13 cellular contexts compared by ENCODE assay signal in genomic region chr9:69820955-69821788, GRCh38. TPM values are rescaled to one million over a fixed set of nuclear protein-coding genes. Genes with fewer than 3 reads are reported as not detected.
DNase-seq lines count a peak whose midpoint lies in the region; ATAC-seq lines count a peak whose summit lies in the region.
"Had no signal": no experiment of that assay in that cellular context is flagged by ENCODE, and none has a peak within 500 bp of the region (broad histone marks: within the 10 kb centered on the region; RNA-seq: fewer than 3 reads in every experiment).

No MANE protein-coding gene starts in this region.

- H3K36me3 Mint-ChIP-seq in activated T-cell treated with anti-CD3 and anti-CD28 coated beads, Interleukin-2, amount 50 U/mL, for 24 hours (ENCODE audit: low read depth), result no peaks in the 10 kb centered on the region
- H3K36me3 Mint-ChIP-seq in activated naive CD8-positive, alpha-beta T cell treated with anti-CD3 and anti-CD28 coated beads, Interleukin-2, amount 10 ng/mL, durations not matched to agents 7 days and 5 days, result peaks cover 12% of the 10 kb centered on the region
- peaks cover 6% of the 10 kb centered on the region for H3K36me3 Mint-ChIP-seq in stimulated activated effector memory CD8-positive, alpha-beta T cell treated with anti-CD3 and anti-CD28 coated beads, Interleukin-12 subunit alpha, Interleukin-12 subunit beta, amount 100 ng/mL, for 72 hours
- H3K36me3 Mint-ChIP-seq: stimulated activated memory B cell treated with anti-CD40 and anti-IgM and Interleukin-4, amounts not matched to agents 10 μg/mL and 1 μg/mL and 100 μg/mL, for 72 hours had no signal

- peaks cover 50% of the 10 kb centered on the region for H3K4me1 ChIP-seq in iPS-18a (ENCODE audit: control insufficient read depth, low read depth, low read length)

- peaks cover 40% of the 10 kb centered on the region for H3K27me3 Mint-ChIP-seq in activated T-cell treated with anti-CD3 and anti-CD28 coated beads, Interleukin-2, amount 50 U/mL, for 24 hours
- peaks cover 5% of the 10 kb centered on the region for H3K27me3 Mint-ChIP-seq in activated naive CD8-positive, alpha-beta T cell treated with anti-CD3 and anti-CD28 coated beads, Interleukin-2, amount 10 ng/mL, durations not matched to agents 7 days and 5 days

- peak overlapping the region; percentile 59 for H3K4me3 Mint-ChIP-seq in activated T-cell treated with anti-CD3 and anti-CD28 coated beads, Interleukin-2, amount 50 U/mL, for 24 hours
- H3K4me3 Mint-ChIP-seq in activated naive CD8-positive, alpha-beta T cell treated with anti-CD3 and anti-CD28 coated beads, Interleukin-2, amount 10 ng/mL, durations not matched to agents 7 days and 5 days, result peak overlapping the region; percentile 88
- H3K4me3 Mint-ChIP-seq in stimulated activated effector memory CD8-positive, alpha-beta T cell treated with anti-CD3 and anti-CD28 coated beads, Interleukin-12 subunit alpha, Interleukin-12 subunit beta, amount 100 ng/mL, for 72 hours, result peak overlapping the region; percentile 8
- H3K4me3 Mint-ChIP-seq: HFFc6 had no signal

- DNase-seq in activated T-cell treated with anti-CD3 and anti-CD28 coated beads, Interleukin-2, amount 50 U/mL, for 24 hours, result no peak
- no peak for DNase-seq in activated T-cell treated with anti-CD3 and anti-CD28 coated beads, Interleukin-2, amount 50 U/mL, for 48 hours
- no peak for DNase-seq in activated naive CD8-positive, alpha-beta T cell treated with anti-CD3 and anti-CD28 coated beads, Interleukin-2, amount 10 ng/mL, durations not matched to agents 7 days and 5 days
- DNase-seq in stimulated activated effector memory CD8-positive, alpha-beta T cell treated with anti-CD3 and anti-CD28 coated beads, Interleukin-12 subunit alpha, Interleukin-12 subunit beta, amount 100 ng/mL, for 72 hours (ENCODE audit: low spot score in 2 of 2), result no peak
- DNase-seq in NCI-H128 (lab: John Stamatoyannopoulos, UW; ENCODE audit: unreplicated experiment), result no peak
- DNase-seq in DMS79 (lab: John Stamatoyannopoulos, UW), result no peak
- DNase-seq: foreskin melanocyte, HFFc6, NCI-H748 treated with DMSO at 0.1 percent for 48 hours had no signal

- H3K9me3 ChIP-seq in iPS-18a (ENCODE audit: control insufficient read depth, low read depth, low read length), result no peaks in the 10 kb centered on the region

- peaks cover 40% of the 10 kb centered on the region for H3K4me1 Mint-ChIP-seq in activated T-cell treated with anti-CD3 and anti-CD28 coated beads, Interleukin-2, amount 50 U/mL, for 24 hours (ENCODE audit: low read depth)
- H3K4me1 Mint-ChIP-seq in activated naive CD8-positive, alpha-beta T cell treated with anti-CD3 and anti-CD28 coated beads, Interleukin-2, amount 10 ng/mL, durations not matched to agents 7 days and 5 days, result peaks cover 52% of the 10 kb centered on the region
- peaks cover 7% of the 10 kb centered on the region for H3K4me1 Mint-ChIP-seq in stimulated activated effector memory CD8-positive, alpha-beta T cell treated with anti-CD3 and anti-CD28 coated beads, Interleukin-12 subunit alpha, Interleukin-12 subunit beta, amount 100 ng/mL, for 72 hours

- peak overlapping the region; percentile 76 for H3K4me3 ChIP-seq in iPS-18a (ENCODE audit: low read length)

- H3K9me3 Mint-ChIP-seq in activated T-cell treated with anti-CD3 and anti-CD28 coated beads, Interleukin-2, amount 50 U/mL, for 24 hours, result no peaks in the 10 kb centered on the region
- peaks cover 3% of the 10 kb centered on the region for H3K9me3 Mint-ChIP-seq in activated naive CD8-positive, alpha-beta T cell treated with anti-CD3 and anti-CD28 coated beads, Interleukin-2, amount 10 ng/mL, durations not matched to agents 7 days and 5 days
- H3K9me3 Mint-ChIP-seq in stimulated activated effector memory CD8-positive, alpha-beta T cell treated with anti-CD3 and anti-CD28 coated beads, Interleukin-12 subunit alpha, Interleukin-12 subunit beta, amount 100 ng/mL, for 72 hours, result no peaks in the 10 kb centered on the region
- H3K9me3 Mint-ChIP-seq: HFFc6 had no signal

- no peak overlapping the region for H3K9ac ChIP-seq in iPS-18a (ENCODE audit: low read length)

- H3K36me3 ChIP-seq in iPS-18a (ENCODE audit: control insufficient read depth, low read depth, low read length), result no peaks in the 10 kb centered on the region

- H3K27me3 ChIP-seq in iPS-18a (ENCODE audit: control insufficient read depth, insufficient read depth, low read length), result no peaks in the 10 kb centered on the region

- ATAC-seq in activated naive CD8-positive, alpha-beta T cell treated with anti-CD3 and anti-CD28 coated beads, Interleukin-2, amount 10 ng/mL, durations not matched to agents 7 days and 5 days (ENCODE audit: low read depth), result no peak
- no peak for ATAC-seq in stimulated activated effector memory CD8-positive, alpha-beta T cell treated with anti-CD3 and anti-CD28 coated beads, Interleukin-12 subunit alpha, Interleukin-12 subunit beta, amount 100 ng/mL, for 72 hours
- ATAC-seq in GM18867 (IDR thresholded peaks at IDR 0.05; ENCODE audit: unreplicated experiment), result no peak

- POLR2A ChIA-PET in activated naive CD8-positive, alpha-beta T cell treated with anti-CD3 and anti-CD28 coated beads, Interleukin-2, amount 10 ng/mL, durations not matched to agents 7 days and 5 days (lab: Charles Lee), result interaction anchor here (0.6 kb wide), 1 partner anchor 12 kb away, joined by 4 read pairs; no protein-coding TSS in a partner anchor

- no peak overlapping the region for H3K27ac Mint-ChIP-seq in activated T-cell treated with anti-CD3 and anti-CD28 coated beads, Interleukin-2, amount 50 U/mL, for 24 hours
- peak overlapping the region; percentile 90 for H3K27ac Mint-ChIP-seq in activated naive CD8-positive, alpha-beta T cell treated with anti-CD3 and anti-CD28 coated beads, Interleukin-2, amount 10 ng/mL, durations not matched to agents 7 days and 5 days
- no peak overlapping the region for H3K27ac Mint-ChIP-seq in stimulated activated effector memory CD8-positive, alpha-beta T cell treated with anti-CD3 and anti-CD28 coated beads, Interleukin-12 subunit alpha, Interleukin-12 subunit beta, amount 100 ng/mL, for 72 hours
- H3K27ac Mint-ChIP-seq: HFFc6; stimulated activated memory B cell treated with anti-CD40 and anti-IgM and Interleukin-4, amounts not matched to agents 10 μg/mL and 1 μg/mL and 100 μg/mL, for 72 hours had no signal

- no peak overlapping the region for H3K27ac ChIP-seq in iPS-18a (ENCODE audit: low read length)

RNA-seq across cellular contexts. Expression of gene CFAP95, which starts 0.6 kb away (rescaled TPM):
- 10 to 100 TPM; 10.6 to 12.3 TPM for total RNA-seq in activated naive CD8-positive, alpha-beta T cell treated with anti-CD3 and anti-CD28 coated beads, Interleukin-2, amount 10 ng/mL, durations not matched to agents 7 days and 5 days
- total RNA-seq: mononuclear cell had no signal

Comparison
In these comparisons a context has a peak if more than half of its experiments do, and no peak if none do; other contexts are left out.
1. H3K4me3 Mint-ChIP-seq: peak in every context shown above with its lines; median percentile 88 in activated naive CD8-positive, alpha-beta T cell treated with anti-CD3 and anti-CD28 coated beads, Interleukin-2, amount 10 ng/mL, durations not matched to agents 7 days and 5 days; 59 in activated T-cell treated with anti-CD3 and anti-CD28 coated beads, Interleukin-2, amount 50 U/mL, for 24 hours; 8 in stimulated activated effector memory CD8-positive, alpha-beta T cell treated with anti-CD3 and anti-CD28 coated beads, Interleukin-12 subunit alpha, Interleukin-12 subunit beta, amount 100 ng/mL, for 72 hours.